18 cellular contexts compared by ENCODE assay signal in genomic region chr4:84957509-84958420, GRCh38. TPM values are rescaled to one million over a fixed set of nuclear protein-coding genes. Genes with fewer than 3 reads are reported as not detected.
DNase-seq lines count a peak whose midpoint lies in the region; ATAC-seq and TF ChIP-seq lines count a peak whose summit lies in the region.
"Had no signal": no experiment of that assay in that cellular context is flagged by ENCODE, and none has a peak within 500 bp of the region (broad histone marks: within the 10 kb centered on the region; RNA-seq: fewer than 3 reads in every experiment).

No MANE protein-coding gene starts in this region.

- peak; percentile 52 for ATAC-seq in body of pancreas
- ATAC-seq in right lobe of liver: peak; percentile 73 to 90 (median 76)
- ATAC-seq in upper lobe of left lung (ENCODE audit: low FRiP score in 2 of 2): no peak
- no peak for ATAC-seq in HG03342 (IDR thresholded peaks at IDR 0.05; ENCODE audit: unreplicated experiment)

- 31 to 47% methylated on average over 4 of the region's 4 CpGs for WGBS in body of pancreas, 2 donors
- WGBS in right lobe of liver (ENCODE audit: insufficient coverage, low coverage, low lambda C conversion rate, missing lambda C conversion rate): 52% methylated on average over 4 of the region's 4 CpGs
- WGBS in upper lobe of left lung, 2 donors: 57 to 62% methylated on average over 4 of the region's 4 CpGs
- 42 to 61% methylated on average over 4 of the region's 4 CpGs for WGBS in transverse colon (ENCODE audit: low coverage in 1 of 2), 2 donors

- H3K9me3 ChIP-seq in body of pancreas: no peaks in the 10 kb centered on the region
- no peaks in the 10 kb centered on the region for H3K9me3 ChIP-seq in right lobe of liver
- H3K9me3 ChIP-seq in upper lobe of left lung: no peaks in the 10 kb centered on the region
- H3K9me3 ChIP-seq in transverse colon: no peaks in the 10 kb centered on the region
- H3K9me3 ChIP-seq: suprapubic skin had no signal

- peak; percentile 28 for DNase-seq in HK-2 (ENCODE audit: unreplicated experiment)
- DNase-seq in body of pancreas: no peak
- no peak for DNase-seq in right lobe of liver
- DNase-seq in upper lobe of left lung: no peak
- no peak for DNase-seq in transverse colon
- no peak for DNase-seq in DMS53 treated with DMSO at 0.1 percent for 48 hours (lab: John Stamatoyannopoulos, UW; ENCODE audit: unreplicated experiment)
- DNase-seq: activated CD4-positive, CD25-positive, alpha-beta regulatory T cell treated with anti-CD3 and anti-CD28 coated beads, Interleukin-2, amount 50 U/mL, for 72 hours; activated naive CD8-positive, alpha-beta T cell treated with anti-CD3 and anti-CD28 coated beads, Interleukin-2, amount 10 ng/mL, durations not matched to agents 7 days and 5 days; CD4-positive, alpha-beta T cell; DMS79 treated with DMSO at 0.1 percent for 48 hours; H9; head of caudate nucleus; NCI-H1417; NCI-H2107; NCI-H524 treated with DMSO at 0.1 percent for 48 hours had no signal

- H3K4me3 ChIP-seq in body of pancreas (no peak overlapping the region), right lobe of liver (no peak overlapping the region), upper lobe of left lung (no peak overlapping the region), transverse colon (no peak overlapping the region)
- H3K4me3 ChIP-seq: lung, suprapubic skin had no signal

- H3K27ac ChIP-seq in body of pancreas: peak overlapping the region in 3 of 4 donors; percentile 23 to 57 (median 27)
- H3K27ac ChIP-seq in right lobe of liver: no peak overlapping the region
- peak overlapping the region; percentile 1 to 34 (median 10) for H3K27ac ChIP-seq in upper lobe of left lung
- H3K27ac ChIP-seq in transverse colon: no peak overlapping the region
- H3K27ac ChIP-seq: suprapubic skin had no signal

- TF ChIP-seq EP300 in upper lobe of left lung (IDR thresholded peaks at IDR 0.05) (no peak), transverse colon (IDR thresholded peaks at IDR 0.05; ENCODE audit: low read depth) (no peak)

- intact Hi-C loops in body of pancreas (cut with DNase I): no loop called here
- intact Hi-C loops in right lobe of liver (cut with DNase I): no loop called here
- intact Hi-C loops in transverse colon (cut with DNase I; ENCODE audit: low total_unique reads): no loop called here

- H3K4me1 ChIP-seq in body of pancreas: peaks cover 36% of the 10 kb centered on the region
- peaks cover 0 to 18% (median 5%) of the 10 kb centered on the region in 4 donors for H3K4me1 ChIP-seq in right lobe of liver
- H3K4me1 ChIP-seq in upper lobe of left lung: peaks cover 22 to 31% (median 23%) of the 10 kb centered on the region in 4 donors
- peaks cover 0 to 28% (median 13%) of the 10 kb centered on the region in 4 donors for H3K4me1 ChIP-seq in transverse colon

- in situ Hi-C loops in transverse colon (cut with MboI; ENCODE audit: low pct_ligation_motif_present in 1 of 4, low pct_unique_long_range_greater_than_20kb in 1 of 4, low sequenced_read_pairs in 3 of 4): loop anchor here in 1 of 4 donors (25.0 kb wide), 1 partner anchor 195 kb away; no protein-coding TSS in a partner anchor

- H3K27me3 ChIP-seq in body of pancreas: no peaks in the 10 kb centered on the region
- H3K27me3 ChIP-seq in right lobe of liver: no peaks in the 10 kb centered on the region
- H3K27me3 ChIP-seq in upper lobe of left lung: no peaks in the 10 kb centered on the region
- no peaks in the 10 kb centered on the region for H3K27me3 ChIP-seq in transverse colon
- H3K27me3 ChIP-seq: suprapubic skin had no signal

- H3K36me3 ChIP-seq in body of pancreas (replicated peaks in 1 of 2; ENCODE audit: insufficient read depth in 1 of 2, low read depth in 2 of 2) (no peaks in the 10 kb centered on the region), right lobe of liver (no peaks in the 10 kb centered on the region), upper lobe of left lung (no peaks in the 10 kb centered on the region), transverse colon (no peaks in the 10 kb centered on the region)
- H3K36me3 ChIP-seq: suprapubic skin had no signal

- TF ChIP-seq CTCF in body of pancreas (IDR thresholded peaks at IDR 0.05) (no peak), right lobe of liver (IDR thresholded peaks at IDR 0.05) (no peak), upper lobe of left lung (IDR thresholded peaks at IDR 0.05) (no peak), transverse colon (IDR thresholded peaks at IDR 0.05) (no peak)

- no peak for TF ChIP-seq POLR2A in body of pancreas (IDR thresholded peaks at IDR 0.05)
- TF ChIP-seq POLR2A in right lobe of liver (IDR thresholded peaks at IDR 0.05): no peak
- no peak for TF ChIP-seq POLR2A in upper lobe of left lung (IDR thresholded peaks at IDR 0.05)
- no peak for TF ChIP-seq POLR2A in transverse colon (IDR thresholded peaks at IDR 0.05)

RNA-seq across cellular contexts. Expression of gene WDFY3, which starts 8.7 kb away (rescaled TPM):
- 10 to 100 TPM; 36.1 to 55.0 TPM for total RNA-seq in body of pancreas
- 10 to 100 TPM; 18.8 to 36.5 (median 25.9) TPM for total RNA-seq in right lobe of liver
- 100 to 1,000 TPM in 3 of 6 donors, 10 to 100 TPM in 3; 52.0 to 159 (median 103) TPM for total RNA-seq in upper lobe of left lung
- total RNA-seq in transverse colon: 100 to 1,000 TPM in 1 of 4 donors, 10 to 100 TPM in 3; 58.8 to 449 (median 69.2) TPM

Comparison
In these comparisons a context has a peak if more than half of its experiments do, and no peak if none do; other contexts are left out.
1. ATAC-seq: peak in body of pancreas (single experiment) and right lobe of liver (4 of 4); none in upper lobe of left lung (0 of 2) and HG03342 (single experiment).
2. H3K27ac ChIP-seq: peak in body of pancreas (3 of 4) and upper lobe of left lung (4 of 4); none in right lobe of liver (0 of 3) and transverse colon (0 of 4).